In genomic region chr6:110589865-110590513, GRCh38 we compare ENCODE assay signal across 1 cellular context.
TF ChIP-seq lines count a peak whose summit lies in the region.

No MANE protein-coding gene starts in this region.

TF ChIP-seq in GM12878, 131 proteins besides CTCF, POLR2A, EP300 and RAD21 (continued from another document):
- TF ChIP-seq ZNF592 (IDR thresholded peaks at IDR 0.05) (no peak), POLR2AphosphoS2 (IDR thresholded peaks at IDR 0.05; ENCODE audit: low read depth, low read length) (no peak), STAT1 (conservative IDR thresholded peaks at IDR 0.05) (peak; percentile 11; the same call in 1 of the 2 replicates), RB1 (IDR thresholded peaks at IDR 0.05; ENCODE audit: borderline replicate concordance) (peak; percentile 43; the same call in 1 of the 2 replicates), ZNF217 (IDR thresholded peaks at IDR 0.05) (no peak), KDM1A (IDR thresholded peaks at IDR 0.05; ENCODE audit: borderline replicate concordance) (no peak), ZSCAN29 (IDR thresholded peaks at IDR 0.05) (no peak), DPF2 (IDR thresholded peaks at IDR 0.05) (peak; percentile 86; the same call in 1 of the 2 replicates), E2F4 (IDR thresholded peaks at IDR 0.05; ENCODE audit: low read depth, low read length) (no peak), RELB (IDR thresholded peaks at IDR 0.05; ENCODE audit: low read depth) (peak; percentile 76; the same call in 1 of the 2 replicates), CEBPZ (IDR thresholded peaks at IDR 0.05; ENCODE audit: low read depth, low read length) (no peak)
TF ChIP-seq in GM12878: peak in this region for 32.
